ENCODE assay signal across 8 cellular contexts in the genomic region with DNA sequence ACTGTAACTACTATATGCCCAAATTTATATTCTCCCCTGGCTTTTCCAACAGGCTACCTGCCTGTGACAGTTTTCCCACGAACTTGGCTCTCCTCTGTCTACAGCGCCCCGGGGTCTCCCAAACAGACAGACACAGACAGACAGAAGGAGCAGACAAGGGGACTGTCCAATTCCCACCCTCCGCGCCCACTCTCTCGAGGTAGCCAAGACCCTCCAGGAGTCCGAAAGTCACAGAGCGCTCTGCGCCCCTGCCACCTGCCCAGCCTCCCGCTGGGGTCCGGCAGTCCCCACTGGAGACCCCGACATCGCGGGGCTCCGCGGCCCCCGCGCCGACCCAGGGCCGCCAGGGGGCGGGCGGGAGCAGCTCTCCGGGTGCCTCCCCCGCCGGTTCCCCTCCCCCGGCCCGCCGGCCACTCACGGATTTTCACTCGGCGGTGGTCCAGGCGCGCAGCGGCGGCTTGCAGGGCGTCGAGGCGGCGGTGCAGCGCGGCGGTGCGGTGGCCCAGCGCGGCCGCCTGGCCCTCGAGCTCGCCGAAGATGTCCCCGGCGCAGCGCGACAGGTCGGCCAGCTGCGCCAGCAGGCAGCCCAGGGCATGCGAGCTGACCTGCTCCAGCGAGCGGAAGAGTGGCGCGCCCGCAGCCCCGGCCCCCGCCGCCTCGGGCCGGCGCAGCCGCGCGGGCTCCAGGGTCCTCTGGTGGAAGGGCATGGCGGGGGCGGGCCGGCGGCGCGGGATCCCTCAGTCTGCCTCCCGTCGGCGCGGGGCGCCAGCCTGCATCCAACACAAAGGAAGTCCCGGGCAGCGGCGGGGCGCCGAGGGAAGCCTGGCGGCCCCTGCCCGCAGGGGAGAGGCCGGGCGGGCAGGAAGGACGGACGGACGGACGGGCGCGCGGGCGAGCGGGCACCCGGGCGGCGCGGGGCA.
DNase-seq lines count a peak whose midpoint lies in the region; ATAC-seq and TF ChIP-seq lines count a peak whose summit lies in the region.

No MANE protein-coding gene starts in this region.

- peak overlapping the region; percentile 87 for H3K4me3 Mint-ChIP-seq in mesothelial cell of epicardium
- peak overlapping the region; percentile 86 to 90 for H3K4me3 Mint-ChIP-seq in stimulated activated naive B cell treated with anti-CD40 and anti-IgM and Interleukin-4, amounts not matched to agents 10 μg/mL and 1 μg/mL and 100 μg/mL, for 72 hours

- TF ChIP-seq CTCF in AG04449 (IDR thresholded peaks at IDR 0.05; ENCODE audit: insufficient read depth, low read length, missing control alignments) (peak; percentile 75), mesothelial cell of epicardium (IDR thresholded peaks at IDR 0.05; ENCODE audit: unreplicated experiment) (peak; percentile 89)

- DNase-seq in AG04449 (ENCODE audit: low read depth, low spot score) (no peak), NCI-H226 (peak; percentile 29), epidermal melanocyte (ENCODE audit: insufficient read length, low spot score) (peak; percentile 94), mesothelial cell of epicardium (ENCODE audit: low spot score in 2 of 2, unreplicated experiment in 2 of 2) (peak; percentile 75 to 86)
- DNase-seq in activated CD8-positive, alpha-beta memory T cell treated with anti-CD3 and anti-CD28 coated beads, Interleukin-2, amount 50 U/mL, for 48 hours = peak; percentile 82
- DNase-seq in stimulated activated naive B cell treated with anti-CD40 and anti-IgM and Interleukin-4, amounts not matched to agents 10 μg/mL and 1 μg/mL and 100 μg/mL, for 72 hours = peak; percentile 52

- CTCF ChIA-PET in AG04449 (lab: Yijun Ruan, JAX) = interaction anchor here (0.7 to 4.0 kb wide), 29 partner anchors 9 to 576 kb away, joined by 3 to 27 read pairs (median 5); no protein-coding TSS in a partner anchor

- peaks cover 11% of the 10 kb centered on the region for H3K4me1 Mint-ChIP-seq in mesothelial cell of epicardium
- H3K4me1 Mint-ChIP-seq in stimulated activated naive B cell treated with anti-CD40 and anti-IgM and Interleukin-4, amounts not matched to agents 10 μg/mL and 1 μg/mL and 100 μg/mL, for 72 hours = peaks cover 5 to 7% of the 10 kb centered on the region in 2 donors

- POLR2A ChIA-PET in AG04449 (lab: Yijun Ruan, JAX) = interaction anchor here (0.5 to 1.1 kb wide), 3 partner anchors 11 to 92 kb away, joined by 3 to 4 read pairs (median 3); no protein-coding TSS in a partner anchor

- peak; percentile 71 for ATAC-seq in GM18511 (IDR thresholded peaks at IDR 0.05; ENCODE audit: unreplicated experiment)
- peak; percentile 66 for ATAC-seq in HG02981 (IDR thresholded peaks at IDR 0.05; ENCODE audit: unreplicated experiment)
- ATAC-seq in stimulated activated naive B cell treated with anti-CD40 and anti-IgM and Interleukin-4, amounts not matched to agents 10 μg/mL and 1 μg/mL and 100 μg/mL, for 72 hours (replicated peaks) = peak; percentile 68 to 73

- H3K9me3 Mint-ChIP-seq in mesothelial cell of epicardium = peaks cover 4% of the 10 kb centered on the region
- no peaks in the 10 kb centered on the region for H3K9me3 Mint-ChIP-seq in stimulated activated naive B cell treated with anti-CD40 and anti-IgM and Interleukin-4, amounts not matched to agents 10 μg/mL and 1 μg/mL and 100 μg/mL, for 72 hours

- H3K4me3 ChIP-seq in AG04449 (ENCODE audit: low read depth, low read length) = peak overlapping the region; percentile 73

- no peaks in the 10 kb centered on the region for H3K36me3 Mint-ChIP-seq in mesothelial cell of epicardium
- no peaks in the 10 kb centered on the region for H3K36me3 Mint-ChIP-seq in stimulated activated naive B cell treated with anti-CD40 and anti-IgM and Interleukin-4, amounts not matched to agents 10 μg/mL and 1 μg/mL and 100 μg/mL, for 72 hours

- no peaks in the 10 kb centered on the region for H3K27me3 Mint-ChIP-seq in mesothelial cell of epicardium (ENCODE audit: low read depth)
- H3K27me3 Mint-ChIP-seq in stimulated activated naive B cell treated with anti-CD40 and anti-IgM and Interleukin-4, amounts not matched to agents 10 μg/mL and 1 μg/mL and 100 μg/mL, for 72 hours = peaks cover 22 to 29% of the 10 kb centered on the region in 2 donors

- peak overlapping the region; percentile 91 for H3K27ac Mint-ChIP-seq in mesothelial cell of epicardium
- H3K27ac Mint-ChIP-seq in stimulated activated naive B cell treated with anti-CD40 and anti-IgM and Interleukin-4, amounts not matched to agents 10 μg/mL and 1 μg/mL and 100 μg/mL, for 72 hours = no peak overlapping the region
